Comparison of ENCODE assay signal across 10 cellular contexts in the genomic region with DNA sequence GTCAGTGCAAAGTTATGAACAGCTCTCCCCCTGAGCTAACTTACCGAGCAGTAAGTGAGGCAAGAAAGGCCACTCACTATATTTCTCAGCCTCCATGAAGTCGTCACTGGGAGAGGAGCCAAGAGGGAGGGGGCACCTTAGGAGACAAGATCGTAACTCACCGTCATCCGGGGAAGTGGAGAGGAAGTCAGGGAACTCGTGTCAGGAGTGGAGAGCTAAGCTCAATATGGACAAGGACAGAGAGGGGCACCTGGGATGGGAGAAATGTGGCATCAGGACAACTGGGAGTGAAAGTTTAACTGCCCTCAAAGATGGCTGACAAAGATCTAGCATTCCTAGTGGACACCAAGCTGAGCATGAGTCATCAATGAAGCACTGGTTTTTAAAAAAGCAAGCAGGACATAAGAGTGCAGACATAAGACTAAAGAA. TPM values are rescaled to one million over a fixed set of nuclear protein-coding genes. Genes with fewer than 3 reads are reported as not detected.
A peak's percentile ranks its signal among the peaks of the same experiment; 100 is the strongest.
DNase-seq lines count a peak whose midpoint lies in the region; ATAC-seq, FAIRE-seq and TF ChIP-seq lines count a peak whose summit lies in the region.
"Had no signal": no experiment of that assay in that cellular context is flagged by ENCODE, and none has a peak within 500 bp of the region (broad histone marks: within the 10 kb centered on the region; RNA-seq: fewer than 3 reads in every experiment).

No MANE protein-coding gene starts in this region.

- DNase-seq in RPMI7951 (ENCODE audit: low read depth) (peak; percentile 24), GM12892 (ENCODE audit: insufficient read length) (no peak), NCI-H2081 treated with DMSO at 0.1 percent for 48 hours (lab: John Stamatoyannopoulos, UW) (no peak), DMS153 (lab: John Stamatoyannopoulos, UW) (no peak)
- DNase-seq in stimulated activated CD4-positive, alpha-beta T cell treated with anti-CD3 and anti-CD28 coated beads, Interleukin-12 subunit alpha, Interleukin-12 subunit beta, amount 100 ng/mL, for 4 hours, result no peak
- DNase-seq: NCI-H1930, T-helper 1 cell had no signal

- no peak for TF ChIP-seq POLR2A in GM12892 (IDR thresholded peaks at IDR 0.05; ENCODE audit: low read depth, low read length)

- H3K36me3 ChIP-seq in esophagus (ENCODE audit: control insufficient read depth in 2 of 2, insufficient read depth in 2 of 2, low read length in 1 of 2) (peaks cover 1 to 2% of the 10 kb centered on the region in 2 donors), skeletal muscle satellite cell (ENCODE audit: insufficient read depth, low read length) (no peaks in the 10 kb centered on the region)

- peak overlapping the region; percentile 40 for H3K4me2 ChIP-seq in skeletal muscle satellite cell (ENCODE audit: low read length)

- H3K27me3 ChIP-seq in esophagus (ENCODE audit: control insufficient read depth in 1 of 2, insufficient read depth in 2 of 2, low read length in 2 of 2) (no peaks in the 10 kb centered on the region), skeletal muscle satellite cell (ENCODE audit: control insufficient read depth, insufficient read depth, low read length) (no peaks in the 10 kb centered on the region)

- H3K9ac ChIP-seq in skeletal muscle satellite cell (ENCODE audit: low read depth, low read length), result peak overlapping the region; percentile 3

- H3K4me3 ChIP-seq in esophagus (ENCODE audit: low read depth in 1 of 2, low read length in 2 of 2) (no peak overlapping the region), skeletal muscle satellite cell (ENCODE audit: low read length) (peak overlapping the region; percentile 21)

- no peaks in the 10 kb centered on the region for H3K9me3 ChIP-seq in esophagus (ENCODE audit: control insufficient read depth in 2 of 2, insufficient read depth in 1 of 2, low read depth in 1 of 2, low read length in 1 of 2)
- no peaks in the 10 kb centered on the region for H3K9me3 ChIP-seq in skeletal muscle satellite cell (replicated peaks; ENCODE audit: low read length)

- H3K4me1 ChIP-seq in esophagus (ENCODE audit: control insufficient read depth in 2 of 2, insufficient read depth in 2 of 2, low read length in 1 of 2) (peaks cover 0 to 17% of the 10 kb centered on the region in 2 donors), skeletal muscle satellite cell (ENCODE audit: control insufficient read depth, insufficient read depth, low read length) (peaks cover 15% of the 10 kb centered on the region)

- H3K27ac ChIP-seq in esophagus (ENCODE audit: low read depth in 2 of 2, low read length in 1 of 2), result peak overlapping the region; percentile 17 to 61

- 25 to 42% methylated on average over 6 of the region's 6 CpGs for WGBS in esophagus, 2 donors

- no peak for FAIRE-seq in GM12892 (lab: Jason Lieb, UNC)

- peak; percentile 17 for ATAC-seq in GM18502 (IDR thresholded peaks at IDR 0.05; ENCODE audit: poor library complexity, unreplicated experiment)

RNA-seq across cellular contexts. Expression of gene BCL11A, which starts 37.1 kb away (rescaled TPM):
- under 0.01 TPM in 1 of 2 replicates, not detected in the other for total RNA-seq in RPMI7951 (2014; rRNA removed; shearing (Covaris generic))
- polyA plus RNA-seq in esophagus, result 10 to 100 TPM in 1 of 2 donors, 1 to 10 TPM in 1; 8.6 to 25.5 TPM
- total RNA-seq in skeletal muscle satellite cell (2012; rRNA removed), result 0.25 and 0.44 TPM in 2 replicates
- 7.2 TPM for polyA plus RNA-seq in GM12892 (2012; ENCODE audit: missing spikeins)
